In genomic region chr5:138639326-138639725, GRCh38 we compare ENCODE assay signal across 15 cellular contexts.
"Had no signal": no experiment of that assay in that cellular context is flagged by ENCODE, and none has a peak within 500 bp of the region (broad histone marks: within the 10 kb centered on the region; RNA-seq: fewer than 3 reads in every experiment).

No MANE protein-coding gene starts in this region.

- H3K9me3 ChIP-seq: adrenal gland, neutrophil, testis had no signal

- H3K27me3 ChIP-seq: adrenal gland, testis had no signal

- H3K27ac ChIP-seq: adrenal gland, neutrophil, testis had no signal

- H3K4me3 ChIP-seq: adrenal gland, lung, testis had no signal

- DNase-seq: activated CD4-positive, alpha-beta T cell treated with anti-CD3 and anti-CD28 coated beads, Interleukin-2, amount 10 ng/mL, durations not matched to agents 7 days and 5 days; activated CD4-positive, CD25-positive, alpha-beta regulatory T cell; activated naive CD4-positive, alpha-beta T cell treated with anti-CD3 and anti-CD28 coated beads, Interleukin-2, amount 50 U/mL, for 16 hours; activated T-cell treated with anti-CD3 and anti-CD28 coated beads for 4 hours; central memory CD4-positive, alpha-beta T cell; dermis blood vessel endothelial cell; left colon; naive thymus-derived CD4-positive, alpha-beta T cell; retina; stimulated activated CD4-positive, alpha-beta T cell treated with anti-CD3 and anti-CD28 coated beads, Interleukin-15, amount 100 ng/mL, for 24 hours; stimulated activated CD4-positive, alpha-beta T cell treated with anti-CD3 and anti-CD28 coated beads, Interleukin-4, amount 100 ng/mL, for 24 hours; testis had no signal

- H3K36me3 ChIP-seq: adrenal gland, neutrophil had no signal

- H3K4me1 ChIP-seq: testis had no signal
